In the genomic region with DNA sequence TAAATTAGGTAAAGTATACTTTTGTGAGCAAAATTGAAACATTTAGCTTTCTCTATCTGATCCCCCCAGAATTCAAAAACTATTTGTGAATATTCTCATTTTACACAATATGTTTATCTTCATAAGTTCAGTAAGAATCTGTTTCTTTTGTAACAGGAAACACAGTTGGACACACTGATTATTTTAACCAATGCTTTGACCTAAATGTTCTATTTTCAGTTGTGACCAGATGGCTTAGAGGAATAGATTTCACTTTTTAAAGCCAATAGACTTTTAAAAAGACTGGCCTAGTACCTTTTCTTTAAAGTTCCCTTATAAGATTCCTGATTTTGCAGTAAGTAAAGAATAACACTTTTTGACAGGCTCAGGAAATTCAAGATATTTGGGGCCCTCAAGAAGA, we compare ENCODE assay signal across 2 cellular contexts.
TF ChIP-seq lines count a peak whose summit lies in the region.

No MANE protein-coding gene starts in this region.

TF ChIP-seq in GM23338, 12 proteins besides CTCF, POLR2A, EP300 and RAD21:
- no peak for TF ChIP-seq REST (IDR thresholded peaks at IDR 0.05; ENCODE audit: unreplicated experiment)
- TF ChIP-seq, protein P1, sequence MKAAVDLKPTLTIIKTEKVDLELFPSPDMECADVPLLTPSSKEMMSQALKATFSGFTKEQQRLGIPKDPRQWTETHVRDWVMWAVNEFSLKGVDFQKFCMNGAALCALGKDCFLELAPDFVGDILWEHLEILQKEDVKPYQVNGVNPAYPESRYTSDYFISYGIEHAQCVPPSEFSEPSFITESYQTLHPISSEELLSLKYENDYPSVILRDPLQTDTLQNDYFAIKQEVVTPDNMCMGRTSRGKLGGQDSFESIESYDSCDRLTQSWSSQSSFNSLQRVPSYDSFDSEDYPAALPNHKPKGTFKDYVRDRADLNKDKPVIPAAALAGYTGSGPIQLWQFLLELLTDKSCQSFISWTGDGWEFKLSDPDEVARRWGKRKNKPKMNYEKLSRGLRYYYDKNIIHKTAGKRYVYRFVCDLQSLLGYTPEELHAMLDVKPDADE (IDR thresholded peaks at IDR 0.05), result no peak
- TF ChIP-seq ZNF462 (CRISPR knock-in tag; IDR thresholded peaks at IDR 0.05), result no peak

TF ChIP-seq in WTC11, 78 proteins besides CTCF, POLR2A, EP300 and RAD21 (continued from another document):
- TF ChIP-seq, protein P2, sequence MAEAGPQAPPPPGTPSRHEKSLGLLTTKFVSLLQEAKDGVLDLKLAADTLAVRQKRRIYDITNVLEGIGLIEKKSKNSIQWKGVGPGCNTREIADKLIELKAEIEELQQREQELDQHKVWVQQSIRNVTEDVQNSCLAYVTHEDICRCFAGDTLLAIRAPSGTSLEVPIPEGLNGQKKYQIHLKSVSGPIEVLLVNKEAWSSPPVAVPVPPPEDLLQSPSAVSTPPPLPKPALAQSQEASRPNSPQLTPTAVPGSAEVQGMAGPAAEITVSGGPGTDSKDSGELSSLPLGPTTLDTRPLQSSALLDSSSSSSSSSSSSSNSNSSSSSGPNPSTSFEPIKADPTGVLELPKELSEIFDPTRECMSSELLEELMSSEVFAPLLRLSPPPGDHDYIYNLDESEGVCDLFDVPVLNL (CRISPR knock-in tag; IDR thresholded peaks at IDR 0.05; ENCODE audit: borderline replicate concordance, low read depth), result no peak
- TF ChIP-seq NR1H2 (CRISPR knock-in tag; IDR thresholded peaks at IDR 0.05) (no peak), FOXP4 (CRISPR knock-in tag; IDR thresholded peaks at IDR 0.05) (no peak), TEAD1 (CRISPR knock-in tag; IDR thresholded peaks at IDR 0.05) (no peak), HMGXB4 (CRISPR knock-in tag; IDR thresholded peaks at IDR 0.05) (no peak), GTF2I (CRISPR knock-in tag; conservative IDR thresholded peaks at IDR 0.05) (no peak), SP1 (CRISPR knock-in tag; conservative IDR thresholded peaks at IDR 0.05) (no peak)
- TF ChIP-seq, protein P3, sequence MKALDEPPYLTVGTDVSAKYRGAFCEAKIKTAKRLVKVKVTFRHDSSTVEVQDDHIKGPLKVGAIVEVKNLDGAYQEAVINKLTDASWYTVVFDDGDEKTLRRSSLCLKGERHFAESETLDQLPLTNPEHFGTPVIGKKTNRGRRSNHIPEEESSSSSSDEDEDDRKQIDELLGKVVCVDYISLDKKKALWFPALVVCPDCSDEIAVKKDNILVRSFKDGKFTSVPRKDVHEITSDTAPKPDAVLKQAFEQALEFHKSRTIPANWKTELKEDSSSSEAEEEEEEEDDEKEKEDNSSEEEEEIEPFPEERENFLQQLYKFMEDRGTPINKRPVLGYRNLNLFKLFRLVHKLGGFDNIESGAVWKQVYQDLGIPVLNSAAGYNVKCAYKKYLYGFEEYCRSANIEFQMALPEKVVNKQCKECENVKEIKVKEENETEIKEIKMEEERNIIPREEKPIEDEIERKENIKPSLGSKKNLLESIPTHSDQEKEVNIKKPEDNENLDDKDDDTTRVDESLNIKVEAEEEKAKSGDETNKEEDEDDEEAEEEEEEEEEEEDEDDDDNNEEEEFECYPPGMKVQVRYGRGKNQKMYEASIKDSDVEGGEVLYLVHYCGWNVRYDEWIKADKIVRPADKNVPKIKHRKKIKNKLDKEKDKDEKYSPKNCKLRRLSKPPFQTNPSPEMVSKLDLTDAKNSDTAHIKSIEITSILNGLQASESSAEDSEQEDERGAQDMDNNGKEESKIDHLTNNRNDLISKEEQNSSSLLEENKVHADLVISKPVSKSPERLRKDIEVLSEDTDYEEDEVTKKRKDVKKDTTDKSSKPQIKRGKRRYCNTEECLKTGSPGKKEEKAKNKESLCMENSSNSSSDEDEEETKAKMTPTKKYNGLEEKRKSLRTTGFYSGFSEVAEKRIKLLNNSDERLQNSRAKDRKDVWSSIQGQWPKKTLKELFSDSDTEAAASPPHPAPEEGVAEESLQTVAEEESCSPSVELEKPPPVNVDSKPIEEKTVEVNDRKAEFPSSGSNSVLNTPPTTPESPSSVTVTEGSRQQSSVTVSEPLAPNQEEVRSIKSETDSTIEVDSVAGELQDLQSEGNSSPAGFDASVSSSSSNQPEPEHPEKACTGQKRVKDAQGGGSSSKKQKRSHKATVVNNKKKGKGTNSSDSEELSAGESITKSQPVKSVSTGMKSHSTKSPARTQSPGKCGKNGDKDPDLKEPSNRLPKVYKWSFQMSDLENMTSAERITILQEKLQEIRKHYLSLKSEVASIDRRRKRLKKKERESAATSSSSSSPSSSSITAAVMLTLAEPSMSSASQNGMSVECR (CRISPR knock-in tag; IDR thresholded peaks at IDR 0.05; ENCODE audit: borderline replicate concordance), result no peak
- TF ChIP-seq, protein P4, sequence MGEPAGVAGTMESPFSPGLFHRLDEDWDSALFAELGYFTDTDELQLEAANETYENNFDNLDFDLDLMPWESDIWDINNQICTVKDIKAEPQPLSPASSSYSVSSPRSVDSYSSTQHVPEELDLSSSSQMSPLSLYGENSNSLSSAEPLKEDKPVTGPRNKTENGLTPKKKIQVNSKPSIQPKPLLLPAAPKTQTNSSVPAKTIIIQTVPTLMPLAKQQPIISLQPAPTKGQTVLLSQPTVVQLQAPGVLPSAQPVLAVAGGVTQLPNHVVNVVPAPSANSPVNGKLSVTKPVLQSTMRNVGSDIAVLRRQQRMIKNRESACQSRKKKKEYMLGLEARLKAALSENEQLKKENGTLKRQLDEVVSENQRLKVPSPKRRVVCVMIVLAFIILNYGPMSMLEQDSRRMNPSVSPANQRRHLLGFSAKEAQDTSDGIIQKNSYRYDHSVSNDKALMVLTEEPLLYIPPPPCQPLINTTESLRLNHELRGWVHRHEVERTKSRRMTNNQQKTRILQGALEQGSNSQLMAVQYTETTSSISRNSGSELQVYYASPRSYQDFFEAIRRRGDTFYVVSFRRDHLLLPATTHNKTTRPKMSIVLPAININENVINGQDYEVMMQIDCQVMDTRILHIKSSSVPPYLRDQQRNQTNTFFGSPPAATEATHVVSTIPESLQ (CRISPR knock-in tag; IDR thresholded peaks at IDR 0.05), result no peak
- TF ChIP-seq, protein P5, sequence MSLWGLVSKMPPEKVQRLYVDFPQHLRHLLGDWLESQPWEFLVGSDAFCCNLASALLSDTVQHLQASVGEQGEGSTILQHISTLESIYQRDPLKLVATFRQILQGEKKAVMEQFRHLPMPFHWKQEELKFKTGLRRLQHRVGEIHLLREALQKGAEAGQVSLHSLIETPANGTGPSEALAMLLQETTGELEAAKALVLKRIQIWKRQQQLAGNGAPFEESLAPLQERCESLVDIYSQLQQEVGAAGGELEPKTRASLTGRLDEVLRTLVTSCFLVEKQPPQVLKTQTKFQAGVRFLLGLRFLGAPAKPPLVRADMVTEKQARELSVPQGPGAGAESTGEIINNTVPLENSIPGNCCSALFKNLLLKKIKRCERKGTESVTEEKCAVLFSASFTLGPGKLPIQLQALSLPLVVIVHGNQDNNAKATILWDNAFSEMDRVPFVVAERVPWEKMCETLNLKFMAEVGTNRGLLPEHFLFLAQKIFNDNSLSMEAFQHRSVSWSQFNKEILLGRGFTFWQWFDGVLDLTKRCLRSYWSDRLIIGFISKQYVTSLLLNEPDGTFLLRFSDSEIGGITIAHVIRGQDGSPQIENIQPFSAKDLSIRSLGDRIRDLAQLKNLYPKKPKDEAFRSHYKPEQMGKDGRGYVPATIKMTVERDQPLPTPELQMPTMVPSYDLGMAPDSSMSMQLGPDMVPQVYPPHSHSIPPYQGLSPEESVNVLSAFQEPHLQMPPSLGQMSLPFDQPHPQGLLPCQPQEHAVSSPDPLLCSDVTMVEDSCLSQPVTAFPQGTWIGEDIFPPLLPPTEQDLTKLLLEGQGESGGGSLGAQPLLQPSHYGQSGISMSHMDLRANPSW (CRISPR knock-in tag; conservative IDR thresholded peaks at IDR 0.05; ENCODE audit: low read depth), result no peak
- TF ChIP-seq, protein P6, sequence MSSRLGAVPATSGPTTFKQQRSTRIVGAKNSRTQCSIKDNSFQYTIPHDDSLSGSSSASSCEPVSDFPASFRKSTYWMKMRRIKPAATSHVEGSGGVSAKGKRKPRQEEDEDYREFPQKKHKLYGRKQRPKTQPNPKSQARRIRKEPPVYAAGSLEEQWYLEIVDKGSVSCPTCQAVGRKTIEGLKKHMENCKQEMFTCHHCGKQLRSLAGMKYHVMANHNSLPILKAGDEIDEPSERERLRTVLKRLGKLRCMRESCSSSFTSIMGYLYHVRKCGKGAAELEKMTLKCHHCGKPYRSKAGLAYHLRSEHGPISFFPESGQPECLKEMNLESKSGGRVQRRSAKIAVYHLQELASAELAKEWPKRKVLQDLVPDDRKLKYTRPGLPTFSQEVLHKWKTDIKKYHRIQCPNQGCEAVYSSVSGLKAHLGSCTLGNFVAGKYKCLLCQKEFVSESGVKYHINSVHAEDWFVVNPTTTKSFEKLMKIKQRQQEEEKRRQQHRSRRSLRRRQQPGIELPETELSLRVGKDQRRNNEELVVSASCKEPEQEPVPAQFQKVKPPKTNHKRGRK (CRISPR knock-in tag; IDR thresholded peaks at IDR 0.05; ENCODE audit: borderline replicate concordance), result no peak
TF ChIP-seq in WTC11: peak in this region for 0.
